In genomic region chrX:42366181-42366580, GRCh38 we compare ENCODE assay signal across 1 cellular context.
TF ChIP-seq lines count a peak whose summit lies in the region.

No MANE protein-coding gene starts in this region.

TF ChIP-seq in GM12878, 131 proteins besides CTCF, POLR2A, EP300 and RAD21 (continued from another document):
- TF ChIP-seq ZBTB33 (IDR thresholded peaks at IDR 0.05) (no peak), BCL11A (IDR thresholded peaks at IDR 0.05; ENCODE audit: low read depth, low read length) (no peak), KAT2A (conservative IDR thresholded peaks at IDR 0.05; ENCODE audit: control insufficient read depth, low read depth, low read length) (no peak), IRF3 (IDR thresholded peaks at IDR 0.05) (no peak), EZH2 (IDR thresholded peaks at IDR 0.05; ENCODE audit: borderline replicate concordance, control insufficient read depth, low read depth, low read length) (no peak), ZBTB40 (IDR thresholded peaks at IDR 0.05; ENCODE audit: borderline replicate concordance) (no peak), IKZF1 (conservative IDR thresholded peaks at IDR 0.05) (no peak), HDAC2 (IDR thresholded peaks at IDR 0.05) (no peak), ELK1 (IDR thresholded peaks at IDR 0.05; ENCODE audit: low read depth, low read length) (no peak)
TF ChIP-seq in GM12878: peak in this region for 0.
